ENCODE assay signal across 1 cellular context in genomic region chr9:21983509-21983908, GRCh38.
TF ChIP-seq lines count a peak whose summit lies in the region.

No MANE protein-coding gene starts in this region.

TF ChIP-seq in GM12878, 131 proteins besides CTCF, POLR2A, EP300 and RAD21:
- TF ChIP-seq PKNOX1 (IDR thresholded peaks at IDR 0.05) (no peak), CHD2 (IDR thresholded peaks at IDR 0.05; ENCODE audit: borderline replicate concordance, low read depth, low read length) (no peak), TBL1XR1 (IDR thresholded peaks at IDR 0.05; ENCODE audit: low read depth, low read length) (no peak), ETV6 (conservative IDR thresholded peaks at IDR 0.05 in 1 of 2, IDR thresholded peaks at IDR 0.05 in 1 of 2; ENCODE audit: borderline replicate concordance in 1 of 2, low read depth in 1 of 2) (no peak), ELK1 (IDR thresholded peaks at IDR 0.05; ENCODE audit: low read depth, low read length) (no peak), FOXK2 (IDR thresholded peaks at IDR 0.05) (no peak), SIN3A (IDR thresholded peaks at IDR 0.05; ENCODE audit: low read depth, low read length) (no peak), CBFB (IDR thresholded peaks at IDR 0.05; ENCODE audit: low read depth) (no peak), SKIL (IDR thresholded peaks at IDR 0.05; ENCODE audit: low read depth, poor library complexity, severe bottlenecking) (no peak), CEBPZ (IDR thresholded peaks at IDR 0.05; ENCODE audit: low read depth, low read length) (no peak), E2F4 (IDR thresholded peaks at IDR 0.05; ENCODE audit: low read depth, low read length) (no peak)
